ENCODE assay signal across 1 cellular context in genomic region chr20:38940644-38941043, GRCh38.
TF ChIP-seq lines count a peak whose summit lies in the region.

No MANE protein-coding gene starts in this region.

TF ChIP-seq in HepG2, 621 proteins besides CTCF, POLR2A, EP300 and RAD21:
- TF ChIP-seq DMTF1 (CRISPR knock-in tag; IDR thresholded peaks at IDR 0.05): 0 out of 2 replicates have a peak, but pooled peaks have one; percentile 44
- no peak for TF ChIP-seq NAIF1 (CRISPR knock-in tag; IDR thresholded peaks at IDR 0.05; ENCODE audit: borderline replicate concordance)
- TF ChIP-seq GLMP (CRISPR knock-in tag; IDR thresholded peaks at IDR 0.05; ENCODE audit: borderline replicate concordance): no peak
- 0 out of 2 replicates have a peak, but pooled peaks have one; percentile 13 for TF ChIP-seq GATAD2A (CRISPR knock-in tag; IDR thresholded peaks at IDR 0.05)
- TF ChIP-seq ZBTB33 (CRISPR knock-in tag; IDR thresholded peaks at IDR 0.05): 0 out of 2 replicates have a peak, but pooled peaks have one; percentile 17
- TF ChIP-seq HDAC1 (CRISPR knock-in tag; IDR thresholded peaks at IDR 0.05): no peak
- TF ChIP-seq EED (CRISPR knock-in tag; IDR thresholded peaks at IDR 0.05): no peak
- TF ChIP-seq KLF16 (CRISPR knock-in tag; IDR thresholded peaks at IDR 0.05): 0 out of 4 replicates have a peak, but pooled peaks of 1 of the 2 experiments have one; percentile 21
- no peak for TF ChIP-seq RFX3 (CRISPR knock-in tag; IDR thresholded peaks at IDR 0.05)
- TF ChIP-seq ZNF138 (CRISPR knock-in tag; IDR thresholded peaks at IDR 0.05; ENCODE audit: low read depth): no peak
- TF ChIP-seq ZKSCAN8 (CRISPR knock-in tag; IDR thresholded peaks at IDR 0.05; ENCODE audit: borderline replicate concordance): peak; percentile 16; the same call in 1 of the 2 replicates
- no peak for TF ChIP-seq ZBTB34 (CRISPR knock-in tag; IDR thresholded peaks at IDR 0.05)
- TF ChIP-seq ZBTB38 (CRISPR knock-in tag; IDR thresholded peaks at IDR 0.05): peak; percentile 89
- no peak for TF ChIP-seq FOXA1 (IDR thresholded peaks at IDR 0.05)
- no peak for TF ChIP-seq FOXA1 (CRISPR knock-in tag; IDR thresholded peaks at IDR 0.05)
- TF ChIP-seq ZNF207 (IDR thresholded peaks at IDR 0.05; ENCODE audit: borderline replicate concordance): no peak
- TF ChIP-seq ZNF570 (CRISPR knock-in tag; IDR thresholded peaks at IDR 0.05; ENCODE audit: borderline replicate concordance): no peak
- TF ChIP-seq HNF4A (CRISPR knock-in tag; IDR thresholded peaks at IDR 0.05): peak; percentile 23; the same call in 1 of the 2 replicates
- no peak for TF ChIP-seq HIC2 (CRISPR knock-in tag; IDR thresholded peaks at IDR 0.05; ENCODE audit: low read depth)
- TF ChIP-seq SAP130 (CRISPR knock-in tag; IDR thresholded peaks at IDR 0.05; ENCODE audit: low read depth): 0 out of 2 replicates have a peak, but pooled peaks have one; percentile 21
- no peak for TF ChIP-seq STAT5B (CRISPR knock-in tag; IDR thresholded peaks at IDR 0.05)
